Comparison of ENCODE assay signal across 16 cellular contexts in genomic region chr5:180099733-180100611, GRCh38.
"Had no signal": no experiment of that assay in that cellular context is flagged by ENCODE, and none has a peak within 500 bp of the region (broad histone marks: within the 10 kb centered on the region; RNA-seq: fewer than 3 reads in every experiment).

No MANE protein-coding gene starts in this region.

- H3K27ac Mint-ChIP-seq: activated naive CD4-positive, alpha-beta T cell treated with anti-CD3 and anti-CD28 coated beads, Interleukin-2, amount 50 U/mL, for 72 hours; dendritic cell treated with granulocyte-macrophage colony-stimulating factor and Interleukin-4, amounts not matched to agents 40 ng/mL and 50 ng/mL, for 4 days; immature natural killer cell had no signal

- DNase-seq: activated CD4-positive, CD25-positive, alpha-beta regulatory T cell; activated effector memory CD4-positive, alpha-beta T cell treated with Interleukin-2 at 50 U/mL for 16 hours; activated T-cell treated with anti-CD3 and anti-CD28 coated beads, Interleukin-2, amount 50 U/mL, for 1 hour; body of pancreas; immature natural killer cell; naive B cell; retina; stimulated activated CD4-positive, alpha-beta T cell treated with anti-CD3 and anti-CD28 coated beads, Interleukin-4, amount 100 ng/mL, for 4 hours; stomach; SW 1271 had no signal

- H3K27ac ChIP-seq: body of pancreas, epithelial cell of prostate, neutrophil, stomach, thoracic aorta had no signal

- H3K9me3 ChIP-seq: body of pancreas, neutrophil, stomach, thoracic aorta had no signal

- H3K4me1 ChIP-seq: body of pancreas, stomach had no signal

- H3K4me3 Mint-ChIP-seq: central memory CD8-positive, alpha-beta T cell; dendritic cell treated with granulocyte-macrophage colony-stimulating factor and Interleukin-4, amounts not matched to agents 40 ng/mL and 50 ng/mL, for 4 days; immature natural killer cell; naive B cell had no signal

- H3K4me3 ChIP-seq: body of pancreas, stomach, thoracic aorta had no signal

- ATAC-seq: body of pancreas had no signal

- H3K27me3 ChIP-seq: body of pancreas, neutrophil had no signal

- H3K36me3 ChIP-seq: neutrophil, stomach, thoracic aorta had no signal

- H3K9me3 Mint-ChIP-seq: activated naive CD4-positive, alpha-beta T cell treated with anti-CD3 and anti-CD28 coated beads, Interleukin-2, amount 50 U/mL, for 72 hours; central memory CD8-positive, alpha-beta T cell; immature natural killer cell had no signal

- H3K36me3 Mint-ChIP-seq: activated naive CD4-positive, alpha-beta T cell treated with anti-CD3 and anti-CD28 coated beads, Interleukin-2, amount 50 U/mL, for 72 hours; immature natural killer cell; naive B cell had no signal

- H3K4me1 Mint-ChIP-seq: central memory CD8-positive, alpha-beta T cell; immature natural killer cell had no signal
